In genomic region chr11:121394785-121395184, GRCh38 we compare ENCODE assay signal across 17 cellular contexts. TPM values are rescaled to one million over a fixed set of nuclear protein-coding genes. Genes with fewer than 3 reads are reported as not detected.
DNase-seq lines count a peak whose midpoint lies in the region; ATAC-seq, FAIRE-seq and TF ChIP-seq lines count a peak whose summit lies in the region.
"Had no signal": no experiment of that assay in that cellular context is flagged by ENCODE, and none has a peak within 500 bp of the region (broad histone marks: within the 10 kb centered on the region; RNA-seq: fewer than 3 reads in every experiment).

No MANE protein-coding gene starts in this region.

- H3K14ac ChIP-seq in neuronal stem cell (ENCODE audit: low read length): no peak overlapping the region

- peak overlapping the region in 9 of 11 experiments; percentile 8 to 84 (median 64); a peak in 13 of 22 replicates for H3K4me2 ChIP-seq in BLaER1 treated with 17β-estradiol and CSF1 and Interleukin-3, amounts not matched to agents 10 nM and 100 nM
- H3K4me2 ChIP-seq in Loucy (ENCODE audit: low read depth, low read length, poor library complexity, severe bottlenecking) (no peak overlapping the region), neuronal stem cell (ENCODE audit: insufficient read depth, low read length, poor library complexity, severe bottlenecking) (no peak overlapping the region)

- FAIRE-seq in GM12891 (lab: Jason Lieb, UNC): peak; percentile 77
- FAIRE-seq: HepG2, RCC 7860 had no signal

- no peak overlapping the region for H3K23ac ChIP-seq in neuronal stem cell (ENCODE audit: low read depth, low read length, poor library complexity)

- no peak overlapping the region for H2AK5ac ChIP-seq in neuronal stem cell (ENCODE audit: low read depth, low read length)

- no peak overlapping the region for H3K4me3 ChIP-seq in BLaER1 treated with 17β-estradiol and CSF1 and Interleukin-3, amounts not matched to agents 10 nM and 100 nM
- H3K4me3 ChIP-seq in Loucy (ENCODE audit: low read length, poor library complexity, severe bottlenecking) (no peak overlapping the region), neuronal stem cell (ENCODE audit: low read length in 2 of 2) (no peak overlapping the region)

- H3K4ac ChIP-seq in neuronal stem cell (ENCODE audit: low read length): no peak overlapping the region

- peaks cover 0 to 6% (median 0%) of the 10 kb centered on the region in 11 experiments; a peak in 2 of 22 replicates for H3K9me3 ChIP-seq in BLaER1 treated with 17β-estradiol and CSF1 and Interleukin-3, amounts not matched to agents 10 nM and 100 nM (replicated peaks in 1 of 11)
- H3K9me3 ChIP-seq in Loucy (ENCODE audit: insufficient read depth, low read depth, low read length) (no peaks in the 10 kb centered on the region), neuronal stem cell (replicated peaks in 1 of 2; ENCODE audit: control insufficient read depth in 2 of 2, insufficient read depth in 1 of 2, low read depth in 1 of 2, low read length in 2 of 2) (no peaks in the 10 kb centered on the region)

- ATAC-seq in GM18868 (IDR thresholded peaks at IDR 0.05; ENCODE audit: unreplicated experiment): no peak
- ATAC-seq: Right ventricle myocardium inferior had no signal

- H3K27me3 ChIP-seq in BLaER1 treated with 17β-estradiol and CSF1 and Interleukin-3, amounts not matched to agents 10 nM and 100 nM: no peaks in the 10 kb centered on the region
- no peaks in the 10 kb centered on the region for H3K27me3 ChIP-seq in Loucy (ENCODE audit: insufficient read depth, low read length, poor library complexity, severe bottlenecking)
- H3K27me3 ChIP-seq in neuronal stem cell (ENCODE audit: control insufficient read depth in 3 of 3, insufficient read depth in 3 of 3, low read depth in 1 of 3, low read length in 3 of 3): no peaks in the 10 kb centered on the region

- H4K91ac ChIP-seq in neuronal stem cell (ENCODE audit: low read depth, low read length, poor library complexity): no peak overlapping the region

- H2BK5ac ChIP-seq in neuronal stem cell (ENCODE audit: low read length): no peak overlapping the region

- no peaks in the 10 kb centered on the region for H3F3A ChIP-seq in Loucy (ENCODE audit: low read depth)

- no peak overlapping the region for H3K18ac ChIP-seq in neuronal stem cell (ENCODE audit: low read length)

- no peak for TF ChIP-seq CTCF in Loucy (conservative IDR thresholded peaks at IDR 0.05; ENCODE audit: low read length)

- H3K4me1 ChIP-seq in BLaER1 treated with 17β-estradiol and CSF1 and Interleukin-3, amounts not matched to agents 10 nM and 100 nM: peaks cover 13 to 24% (median 21%) of the 10 kb centered on the region in 10 experiments
- H3K4me1 ChIP-seq in Loucy (ENCODE audit: insufficient read depth, low read length, poor library complexity, severe bottlenecking) (peaks cover 20% of the 10 kb centered on the region), neuronal stem cell (ENCODE audit: control insufficient read depth in 2 of 2, insufficient read depth in 1 of 2, low read depth in 1 of 2, low read length in 2 of 2) (peaks cover 3 to 7% of the 10 kb centered on the region in 2 donors)

- H3K9ac ChIP-seq in BLaER1 treated with 17β-estradiol and CSF1 and Interleukin-3, amounts not matched to agents 10 nM and 100 nM: no peak overlapping the region
- no peak overlapping the region for H3K9ac ChIP-seq in Loucy (ENCODE audit: low read depth, low read length, poor library complexity, severe bottlenecking)
- H3K9ac ChIP-seq in neuronal stem cell (ENCODE audit: low read depth, low read length, poor library complexity): no peak overlapping the region

- H3K79me2 ChIP-seq in Loucy (ENCODE audit: insufficient read depth, low read length): no peaks in the 10 kb centered on the region

- no peak overlapping the region for H3K27ac ChIP-seq in BLaER1 treated with 17β-estradiol and CSF1 and Interleukin-3, amounts not matched to agents 10 nM and 100 nM
- H3K27ac ChIP-seq in neuronal stem cell (replicated peaks; ENCODE audit: low read length): no peak overlapping the region

- H2BK12ac ChIP-seq in neuronal stem cell (ENCODE audit: low read length): no peak overlapping the region

- no peaks in the 10 kb centered on the region for H4K20me1 ChIP-seq in BLaER1 treated with 17β-estradiol and CSF1 and Interleukin-3, amounts not matched to agents 10 nM and 100 nM
- no peaks in the 10 kb centered on the region for H4K20me1 ChIP-seq in Loucy (ENCODE audit: insufficient read depth, low read length, poor library complexity, severe bottlenecking)

- H3K9me2 ChIP-seq in Loucy (replicated peaks; ENCODE audit: low read depth, low read length): no peaks in the 10 kb centered on the region

- WGBS in neuronal stem cell (ENCODE audit: extremely low coverage in 2 of 2, insufficient read length in 2 of 2, insufficient replicate concordance in 1 of 2), 2 donors: no CpG with 5 or more reads among the region's 4 CpGs

- H2BK120ac ChIP-seq in neuronal stem cell (ENCODE audit: low read depth, low read length): no peak overlapping the region

- no peaks in the 10 kb centered on the region for H3K79me1 ChIP-seq in neuronal stem cell (ENCODE audit: low read depth, low read length)

- no peak overlapping the region for H2BK15ac ChIP-seq in neuronal stem cell (ENCODE audit: low read length)

- DNase-seq in GM12891 (ENCODE audit: insufficient read length, low spot score) (no peak), neuronal stem cell (ENCODE audit: low spot score) (no peak)
- DNase-seq in NK-92 treated with Interleukin-12 subunit alpha and Interleukin-12 subunit beta, amount 100 ng/mL, for 24 hours (lab: John Stamatoyannopoulos, UW): no peak
- DNase-seq in stimulated activated naive CD4-positive, alpha-beta T cell treated with Interleukin-2 at 50 U/mL for 16 hours (lab: John Stamatoyannopoulos, UW): no peak
- DNase-seq: ACHN, KG1, NCI-H1417 treated with DMSO at 0.1 percent for 48 hours, NCI-H2029, NCI-H2171 treated with DMSO at 0.1 percent for 48 hours, NCI-H446, SW 1271 had no signal

- no peak for TF ChIP-seq POLR2A in GM12891 (IDR thresholded peaks at IDR 0.05; ENCODE audit: low read depth, low read length)

- H4K8ac ChIP-seq in neuronal stem cell (ENCODE audit: low read depth, low read length): no peak overlapping the region

- H2AFZ ChIP-seq in Loucy (ENCODE audit: low read length) (peak overlapping the region; percentile 77), neuronal stem cell (ENCODE audit: low read length) (peak overlapping the region; percentile 71)

- H3K36me3 ChIP-seq in BLaER1 treated with 17β-estradiol and CSF1 and Interleukin-3, amounts not matched to agents 10 nM and 100 nM: no peaks in the 10 kb centered on the region
- H3K36me3 ChIP-seq in Loucy (ENCODE audit: insufficient read depth, low read length) (no peaks in the 10 kb centered on the region), neuronal stem cell (replicated peaks in 1 of 2; ENCODE audit: control insufficient read depth in 2 of 2, insufficient read depth in 2 of 2, low read length in 2 of 2) (no peaks in the 10 kb centered on the region)

TF ChIP-seq in GM12891, 5 proteins besides CTCF, POLR2A, EP300 and RAD21:
- TF ChIP-seq TAF1 (IDR thresholded peaks at IDR 0.05; ENCODE audit: low read depth, low read length): no peak

RNA-seq across cellular contexts. Expression of gene SORL1, which starts 57.3 kb away (rescaled TPM):
- 49.9 TPM for polyA plus RNA-seq in GM12891 (2012; ENCODE audit: low read depth, missing spikeins)
- 6.7 TPM for polyA plus RNA-seq in neuronal stem cell (2013, experiment 1 of 2)
- 6.7 TPM for polyA plus RNA-seq in neuronal stem cell (2013, experiment 2 of 2)

Comparison
In these comparisons a context has a peak if more than half of its experiments do, and no peak if none do; other contexts are left out.
1. H3K4me2 ChIP-seq: peak in BLaER1 treated with 17β-estradiol and CSF1 and Interleukin-3, amounts not matched to agents 10 nM and 100 nM (9 of 11); none in Loucy (single experiment) and neuronal stem cell (single experiment).